ENCODE assay signal across 1 cellular context in the genomic region with DNA sequence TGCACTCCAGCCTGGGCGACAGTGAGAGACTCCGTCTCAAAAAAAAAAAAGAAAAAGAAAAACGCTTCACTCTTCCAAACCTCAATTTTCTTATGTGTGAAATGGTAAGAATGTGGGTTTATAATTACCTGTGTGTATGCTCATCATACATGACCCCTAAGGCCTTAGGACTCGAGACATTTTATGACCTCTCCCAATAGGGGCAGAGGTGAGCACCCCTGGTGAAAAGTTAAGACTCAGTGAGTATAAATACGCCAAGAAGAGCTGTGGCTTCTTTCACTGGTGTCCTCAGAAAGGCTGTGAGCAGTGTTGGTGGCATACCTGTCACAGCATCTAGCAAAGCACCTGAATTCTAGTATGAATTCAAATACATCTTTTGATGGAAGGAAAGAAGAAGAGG.
TF ChIP-seq lines count a peak whose summit lies in the region.

No MANE protein-coding gene starts in this region.

TF ChIP-seq in GM12891, 5 proteins besides CTCF, POLR2A, EP300 and RAD21:
- TF ChIP-seq SPI1 (IDR thresholded peaks at IDR 0.05; ENCODE audit: low read depth, low read length) = no peak
- TF ChIP-seq POLR2AphosphoS5 (IDR thresholded peaks at IDR 0.05; ENCODE audit: low read depth, low read length) = no peak
- no peak for TF ChIP-seq PAX5 (IDR thresholded peaks at IDR 0.05; ENCODE audit: insufficient read depth, low read length, severe bottlenecking)
- TF ChIP-seq POU2F2 (IDR thresholded peaks at IDR 0.05; ENCODE audit: low read depth, low read length) = no peak
- TF ChIP-seq TAF1 (IDR thresholded peaks at IDR 0.05; ENCODE audit: low read depth, low read length) = no peak
TF ChIP-seq in GM12891: peak in this region for 0.
